ENCODE assay signal across 1 cellular context in genomic region chr3:178048768-178049167, GRCh38.
TF ChIP-seq lines count a peak whose summit lies in the region.

No MANE protein-coding gene starts in this region.

TF ChIP-seq in K562, 482 proteins besides CTCF, POLR2A, EP300 and RAD21 (continued from another document and continues in another):
- TF ChIP-seq SIN3B (IDR thresholded peaks at IDR 0.05; ENCODE audit: low read depth) (no peak), CBX5 (IDR thresholded peaks at IDR 0.05; ENCODE audit: borderline replicate concordance, low read depth) (no peak), CBX1 (IDR thresholded peaks at IDR 0.05; ENCODE audit: low read depth) (no peak), TRIM24 (IDR thresholded peaks at IDR 0.05) (peak in 1 of 2 experiments; percentile 69; a peak in 1 of 4 replicates), BACH1 (tag; IDR thresholded peaks at IDR 0.05) (0 out of 2 replicates have a peak, but pooled peaks have one; percentile 20), PCBP1 (IDR thresholded peaks at IDR 0.05; ENCODE audit: low read depth, low read length, poor library complexity, severe bottlenecking) (no peak), TARDBP (IDR thresholded peaks at IDR 0.05) (no peak), HCFC1 (IDR thresholded peaks at IDR 0.05; ENCODE audit: low read depth, low read length) (no peak), PTTG1 (tag; IDR thresholded peaks at IDR 0.05; ENCODE audit: low read depth) (no peak), HOXB6 (CRISPR knock-in tag; IDR thresholded peaks at IDR 0.05; ENCODE audit: borderline replicate concordance) (no peak), FOXP1 (CRISPR knock-in tag; IDR thresholded peaks at IDR 0.05) (no peak), MED1 (CRISPR knock-in tag; IDR thresholded peaks at IDR 0.05; ENCODE audit: borderline replicate concordance) (no peak), ETV1 (tag; conservative IDR thresholded peaks at IDR 0.05; ENCODE audit: low read depth) (no peak), CTBP1 (IDR thresholded peaks at IDR 0.05; ENCODE audit: borderline replicate concordance) (peak; percentile 49; the same call in 1 of the 2 replicates), NCOA6 (IDR thresholded peaks at IDR 0.05) (no peak), STAT5B (CRISPR knock-in tag; IDR thresholded peaks at IDR 0.05) (no peak), SRSF3 (IDR thresholded peaks at IDR 0.05; ENCODE audit: insufficient read depth, low read length) (no peak), KDM4B (IDR thresholded peaks at IDR 0.05; ENCODE audit: borderline replicate concordance in 2 of 2, low read depth in 1 of 2) (no peak), XRCC5 (IDR thresholded peaks at IDR 0.05; ENCODE audit: low read depth, low read length) (no peak), RBM22 (IDR thresholded peaks at IDR 0.05; ENCODE audit: low read depth, low read length, poor library complexity, severe bottlenecking) (no peak), SMARCB1 (IDR thresholded peaks at IDR 0.05; ENCODE audit: insufficient read length, low read depth) (no peak), ZNF175 (CRISPR knock-in tag; IDR thresholded peaks at IDR 0.05; ENCODE audit: low read depth) (no peak; the same call in 1 of the 2 replicates), SIN3A (IDR thresholded peaks at IDR 0.05; ENCODE audit: borderline replicate concordance in 2 of 2, control insufficient read depth in 1 of 2, low read depth in 2 of 2, low read length in 2 of 2) (no peak), SMC3 (conservative IDR thresholded peaks at IDR 0.05; ENCODE audit: insufficient read depth, low read depth, low read length) (no peak), GTF2F1 (IDR thresholded peaks at IDR 0.05; ENCODE audit: low read depth, low read length) (no peak), IFI16 (CRISPR knock-in tag; IDR thresholded peaks at IDR 0.05) (no peak), NR3C1 (CRISPR knock-in tag; IDR thresholded peaks at IDR 0.05) (no peak), HMBOX1 (IDR thresholded peaks at IDR 0.05) (no peak; the same call in 1 of the 2 replicates), SMAD1 (IDR thresholded peaks at IDR 0.05; ENCODE audit: low read depth, low read length, partially characterized antibody) (no peak), ATF3 (IDR thresholded peaks at IDR 0.05) (peak; percentile 96), ATF3 (CRISPR knock-in tag; conservative IDR thresholded peaks at IDR 0.05) (no peak), RBM25 (IDR thresholded peaks at IDR 0.05; ENCODE audit: low read depth, low read length, severe bottlenecking) (no peak), ZNF217 (CRISPR knock-in tag; IDR thresholded peaks at IDR 0.05) (no peak), KLF13 (tag; IDR thresholded peaks at IDR 0.05; ENCODE audit: borderline replicate concordance, low read depth) (no peak), ZNF263 (CRISPR knock-in tag; IDR thresholded peaks at IDR 0.05; ENCODE audit: borderline replicate concordance) (no peak), CREBBP (IDR thresholded peaks at IDR 0.05; ENCODE audit: low read depth, low read length) (no peak), ZNF12 (CRISPR knock-in tag; IDR thresholded peaks at IDR 0.05) (no peak), ZNF143 (CRISPR knock-in tag; IDR thresholded peaks at IDR 0.05) (no peak), FOXP4 (CRISPR knock-in tag; IDR thresholded peaks at IDR 0.05; ENCODE audit: borderline replicate concordance) (no peak), TCF3 (CRISPR knock-in tag; IDR thresholded peaks at IDR 0.05) (no peak), XRCC3 (IDR thresholded peaks at IDR 0.05) (no peak), SP2 (IDR thresholded peaks at IDR 0.05; ENCODE audit: extremely low read depth, low read depth, low read length, poor library complexity, severe bottlenecking) (no peak), RFX1 (IDR thresholded peaks at IDR 0.05) (no peak), TBL1XR1 (IDR thresholded peaks at IDR 0.05; ENCODE audit: low read length in 2 of 2) (no peak), MCM3 (IDR thresholded peaks at IDR 0.05) (no peak)
- TF ChIP-seq, protein P1, sequence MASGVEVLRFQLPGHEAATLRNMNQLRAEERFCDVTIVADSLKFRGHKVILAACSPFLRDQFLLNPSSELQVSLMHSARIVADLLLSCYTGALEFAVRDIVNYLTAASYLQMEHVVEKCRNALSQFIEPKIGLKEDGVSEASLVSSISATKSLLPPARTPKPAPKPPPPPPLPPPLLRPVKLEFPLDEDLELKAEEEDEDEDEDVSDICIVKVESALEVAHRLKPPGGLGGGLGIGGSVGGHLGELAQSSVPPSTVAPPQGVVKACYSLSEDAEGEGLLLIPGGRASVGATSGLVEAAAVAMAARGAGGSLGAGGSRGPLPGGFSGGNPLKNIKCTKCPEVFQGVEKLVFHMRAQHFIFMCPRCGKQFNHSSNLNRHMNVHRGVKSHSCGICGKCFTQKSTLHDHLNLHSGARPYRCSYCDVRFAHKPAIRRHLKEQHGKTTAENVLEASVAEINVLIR (CRISPR knock-in tag; IDR thresholded peaks at IDR 0.05): no peak
- TF ChIP-seq, protein P2, sequence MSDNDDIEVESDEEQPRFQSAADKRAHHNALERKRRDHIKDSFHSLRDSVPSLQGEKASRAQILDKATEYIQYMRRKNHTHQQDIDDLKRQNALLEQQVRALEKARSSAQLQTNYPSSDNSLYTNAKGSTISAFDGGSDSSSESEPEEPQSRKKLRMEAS (CRISPR knock-in tag; IDR thresholded peaks at IDR 0.05): no peak
- TF ChIP-seq, protein P3, sequence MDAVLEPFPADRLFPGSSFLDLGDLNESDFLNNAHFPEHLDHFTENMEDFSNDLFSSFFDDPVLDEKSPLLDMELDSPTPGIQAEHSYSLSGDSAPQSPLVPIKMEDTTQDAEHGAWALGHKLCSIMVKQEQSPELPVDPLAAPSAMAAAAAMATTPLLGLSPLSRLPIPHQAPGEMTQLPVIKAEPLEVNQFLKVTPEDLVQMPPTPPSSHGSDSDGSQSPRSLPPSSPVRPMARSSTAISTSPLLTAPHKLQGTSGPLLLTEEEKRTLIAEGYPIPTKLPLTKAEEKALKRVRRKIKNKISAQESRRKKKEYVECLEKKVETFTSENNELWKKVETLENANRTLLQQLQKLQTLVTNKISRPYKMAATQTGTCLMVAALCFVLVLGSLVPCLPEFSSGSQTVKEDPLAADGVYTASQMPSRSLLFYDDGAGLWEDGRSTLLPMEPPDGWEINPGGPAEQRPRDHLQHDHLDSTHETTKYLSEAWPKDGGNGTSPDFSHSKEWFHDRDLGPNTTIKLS (IDR thresholded peaks at IDR 0.05; ENCODE audit: borderline replicate concordance, low read depth): no peak
- TF ChIP-seq, protein P4, sequence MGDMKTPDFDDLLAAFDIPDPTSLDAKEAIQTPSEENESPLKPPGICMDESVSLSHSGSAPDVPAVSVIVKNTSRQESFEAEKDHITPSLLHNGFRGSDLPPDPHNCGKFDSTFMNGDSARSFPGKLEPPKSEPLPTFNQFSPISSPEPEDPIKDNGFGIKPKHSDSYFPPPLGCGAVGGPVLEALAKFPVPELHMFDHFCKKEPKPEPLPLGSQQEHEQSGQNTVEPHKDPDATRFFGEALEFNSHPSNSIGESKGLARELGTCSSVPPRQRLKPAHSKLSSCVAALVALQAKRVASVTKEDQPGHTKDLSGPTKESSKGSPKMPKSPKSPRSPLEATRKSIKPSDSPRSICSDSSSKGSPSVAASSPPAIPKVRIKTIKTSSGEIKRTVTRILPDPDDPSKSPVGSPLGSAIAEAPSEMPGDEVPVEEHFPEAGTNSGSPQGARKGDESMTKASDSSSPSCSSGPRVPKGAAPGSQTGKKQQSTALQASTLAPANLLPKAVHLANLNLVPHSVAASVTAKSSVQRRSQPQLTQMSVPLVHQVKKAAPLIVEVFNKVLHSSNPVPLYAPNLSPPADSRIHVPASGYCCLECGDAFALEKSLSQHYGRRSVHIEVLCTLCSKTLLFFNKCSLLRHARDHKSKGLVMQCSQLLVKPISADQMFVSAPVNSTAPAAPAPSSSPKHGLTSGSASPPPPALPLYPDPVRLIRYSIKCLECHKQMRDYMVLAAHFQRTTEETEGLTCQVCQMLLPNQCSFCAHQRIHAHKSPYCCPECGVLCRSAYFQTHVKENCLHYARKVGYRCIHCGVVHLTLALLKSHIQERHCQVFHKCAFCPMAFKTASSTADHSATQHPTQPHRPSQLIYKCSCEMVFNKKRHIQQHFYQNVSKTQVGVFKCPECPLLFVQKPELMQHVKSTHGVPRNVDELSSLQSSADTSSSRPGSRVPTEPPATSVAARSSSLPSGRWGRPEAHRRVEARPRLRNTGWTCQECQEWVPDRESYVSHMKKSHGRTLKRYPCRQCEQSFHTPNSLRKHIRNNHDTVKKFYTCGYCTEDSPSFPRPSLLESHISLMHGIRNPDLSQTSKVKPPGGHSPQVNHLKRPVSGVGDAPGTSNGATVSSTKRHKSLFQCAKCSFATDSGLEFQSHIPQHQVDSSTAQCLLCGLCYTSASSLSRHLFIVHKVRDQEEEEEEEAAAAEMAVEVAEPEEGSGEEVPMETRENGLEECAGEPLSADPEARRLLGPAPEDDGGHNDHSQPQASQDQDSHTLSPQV (IDR thresholded peaks at IDR 0.05): no peak
- TF ChIP-seq, protein P5, sequence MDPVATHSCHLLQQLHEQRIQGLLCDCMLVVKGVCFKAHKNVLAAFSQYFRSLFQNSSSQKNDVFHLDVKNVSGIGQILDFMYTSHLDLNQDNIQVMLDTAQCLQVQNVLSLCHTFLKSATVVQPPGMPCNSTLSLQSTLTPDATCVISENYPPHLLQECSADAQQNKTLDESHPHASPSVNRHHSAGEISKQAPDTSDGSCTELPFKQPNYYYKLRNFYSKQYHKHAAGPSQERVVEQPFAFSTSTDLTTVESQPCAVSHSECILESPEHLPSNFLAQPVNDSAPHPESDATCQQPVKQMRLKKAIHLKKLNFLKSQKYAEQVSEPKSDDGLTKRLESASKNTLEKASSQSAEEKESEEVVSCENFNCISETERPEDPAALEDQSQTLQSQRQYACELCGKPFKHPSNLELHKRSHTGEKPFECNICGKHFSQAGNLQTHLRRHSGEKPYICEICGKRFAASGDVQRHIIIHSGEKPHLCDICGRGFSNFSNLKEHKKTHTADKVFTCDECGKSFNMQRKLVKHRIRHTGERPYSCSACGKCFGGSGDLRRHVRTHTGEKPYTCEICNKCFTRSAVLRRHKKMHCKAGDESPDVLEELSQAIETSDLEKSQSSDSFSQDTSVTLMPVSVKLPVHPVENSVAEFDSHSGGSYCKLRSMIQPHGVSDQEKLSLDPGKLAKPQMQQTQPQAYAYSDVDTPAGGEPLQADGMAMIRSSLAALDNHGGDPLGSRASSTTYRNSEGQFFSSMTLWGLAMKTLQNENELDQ (CRISPR knock-in tag; IDR thresholded peaks at IDR 0.05; ENCODE audit: borderline replicate concordance): no peak
- TF ChIP-seq, protein P6, sequence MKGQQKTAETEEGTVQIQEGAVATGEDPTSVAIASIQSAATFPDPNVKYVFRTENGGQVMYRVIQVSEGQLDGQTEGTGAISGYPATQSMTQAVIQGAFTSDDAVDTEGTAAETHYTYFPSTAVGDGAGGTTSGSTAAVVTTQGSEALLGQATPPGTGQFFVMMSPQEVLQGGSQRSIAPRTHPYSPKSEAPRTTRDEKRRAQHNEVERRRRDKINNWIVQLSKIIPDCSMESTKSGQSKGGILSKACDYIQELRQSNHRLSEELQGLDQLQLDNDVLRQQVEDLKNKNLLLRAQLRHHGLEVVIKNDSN (CRISPR knock-in tag; IDR thresholded peaks at IDR 0.05): no peak
- TF ChIP-seq, protein P7, sequence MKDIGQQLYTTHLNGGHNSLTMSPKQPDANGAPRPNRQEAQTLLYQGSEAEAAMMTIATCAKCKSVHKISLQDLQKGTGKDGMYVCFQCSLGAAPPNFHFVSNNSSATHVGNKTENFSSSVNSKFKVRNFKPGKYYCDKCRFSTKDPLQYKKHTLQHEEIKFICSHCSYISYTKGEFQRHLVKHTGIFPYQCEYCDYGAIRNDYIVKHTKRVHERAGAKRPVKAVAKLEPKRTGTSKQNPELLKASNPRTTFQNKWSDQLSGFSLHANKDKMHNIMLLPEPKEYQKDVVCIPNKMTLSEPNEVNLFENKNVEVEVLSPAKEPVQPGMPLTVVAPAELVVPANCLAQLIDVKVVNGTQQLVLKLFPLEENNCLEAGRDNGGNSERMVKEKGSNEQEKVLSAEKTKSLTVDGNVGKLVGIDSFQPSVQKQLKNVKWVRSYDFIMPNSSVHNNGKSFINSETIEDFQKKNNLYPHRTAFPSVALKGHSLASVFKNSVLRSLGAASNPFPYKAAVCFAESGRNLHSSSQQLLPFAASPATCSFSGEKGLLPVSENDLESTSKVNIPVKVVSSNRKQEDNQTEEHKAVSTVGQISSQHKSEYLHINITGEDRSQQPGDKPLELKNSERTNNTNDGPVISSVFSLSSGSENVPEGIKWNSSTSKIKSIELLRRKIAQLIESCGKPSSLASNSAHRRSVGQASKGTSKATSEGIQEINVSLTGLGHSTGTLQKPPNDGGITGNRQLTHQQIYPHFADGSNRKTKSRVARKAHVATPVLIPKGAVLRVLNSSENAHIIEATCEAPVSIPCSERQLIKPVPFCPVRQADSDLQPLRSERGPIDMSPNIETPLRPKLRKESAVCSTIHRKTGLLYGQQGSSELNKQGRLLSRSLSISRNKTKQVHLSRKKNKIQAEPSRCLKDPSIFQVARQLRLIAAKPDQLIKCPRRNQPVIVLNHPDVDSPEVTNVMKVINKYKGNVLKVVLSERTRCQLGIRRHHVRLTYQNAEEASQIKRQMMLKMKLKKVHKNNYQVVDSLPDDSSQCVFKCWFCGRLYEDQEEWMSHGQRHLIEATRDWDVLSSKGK (CRISPR knock-in tag; IDR thresholded peaks at IDR 0.05): no peak
